Comparison of ENCODE assay signal across 11 cellular contexts in genomic region chr5:103428411-103428871, GRCh38.
DNase-seq lines count a peak whose midpoint lies in the region; ATAC-seq and TF ChIP-seq lines count a peak whose summit lies in the region.
"Had no signal": no experiment of that assay in that cellular context is flagged by ENCODE, and none has a peak within 500 bp of the region (broad histone marks: within the 10 kb centered on the region; RNA-seq: fewer than 3 reads in every experiment).

No MANE protein-coding gene starts in this region.

- no peaks in the 10 kb centered on the region for H3K27me3 Mint-ChIP-seq in brain
- H3K27me3 Mint-ChIP-seq: activated B cell treated with CpG ODN at 0.5 μM for 24 hours had no signal

- H2BK120ac ChIP-seq in mesendoderm (ENCODE audit: low read depth, low read length), result no peak overlapping the region

- peak overlapping the region in 4 of 5 experiments; percentile 78 to 98 (median 82) for H3K27ac Mint-ChIP-seq in brain
- H3K27ac Mint-ChIP-seq: activated B cell treated with CpG ODN at 0.5 μM for 24 hours; activated naive CD8-positive, alpha-beta T cell had no signal

- no peaks in the 10 kb centered on the region for H3K79me1 ChIP-seq in mesendoderm (ENCODE audit: low read length)

- H2BK5ac ChIP-seq in mesendoderm (ENCODE audit: low read length), result no peak overlapping the region

- H3K36me3 ChIP-seq in effector memory CD4-positive, alpha-beta T cell (ENCODE audit: control insufficient read depth, insufficient read depth, low read length), result no peaks in the 10 kb centered on the region
- H3K36me3 ChIP-seq in mucosa of descending colon (ENCODE audit: low read depth), result no peaks in the 10 kb centered on the region
- H3K36me3 ChIP-seq in mesendoderm (ENCODE audit: control insufficient read depth, insufficient read depth, low read length), result no peaks in the 10 kb centered on the region
- H3K36me3 ChIP-seq: BLaER1 treated with 17β-estradiol and CSF1 and Interleukin-3, amounts not matched to agents 10 nM and 100 nM had no signal

- peak; percentile 53 for DNase-seq in AG20443 (ENCODE audit: low spot score)
- DNase-seq in LHCN-M2 (ENCODE audit: low read depth), result peak; percentile 95
- DNase-seq in midbrain (lab: John Stamatoyannopoulos, UW), result peak; percentile 14
- no peak for DNase-seq in effector memory CD4-positive, alpha-beta T cell
- DNase-seq in mucosa of descending colon, result no peak
- DNase-seq in mesendoderm, result no peak
- DNase-seq: activated B cell treated with CpG ODN at 0.5 μM for 24 hours had no signal

- H4K5ac ChIP-seq in mesendoderm (ENCODE audit: low read length), result no peak overlapping the region

- H3K4me3 Mint-ChIP-seq in brain, result peak overlapping the region in 2 of 5 experiments; percentile 38 to 67
- H3K4me3 Mint-ChIP-seq: activated B cell treated with CpG ODN at 0.5 μM for 24 hours; activated naive CD8-positive, alpha-beta T cell had no signal

- H3K36me3 Mint-ChIP-seq in brain, result no peaks in the 10 kb centered on the region
- H3K36me3 Mint-ChIP-seq: activated naive CD8-positive, alpha-beta T cell had no signal

- H3K4me1 Mint-ChIP-seq in brain, result peaks cover 59% of the 10 kb centered on the region
- H3K4me1 Mint-ChIP-seq: activated B cell treated with CpG ODN at 0.5 μM for 24 hours had no signal

- no peaks in the 10 kb centered on the region for H3K79me2 ChIP-seq in mesendoderm (ENCODE audit: control insufficient read depth, insufficient read depth, low read length)

- no peak overlapping the region for H4K8ac ChIP-seq in mesendoderm (ENCODE audit: low read depth, low read length)

- no peak overlapping the region for H3K9ac ChIP-seq in mesendoderm (ENCODE audit: low read length)
- H3K9ac ChIP-seq: BLaER1 treated with 17β-estradiol and CSF1 and Interleukin-3, amounts not matched to agents 10 nM and 100 nM had no signal

- TF ChIP-seq CTCF in brain (conservative IDR thresholded peaks at IDR 0.05), result no peak
- TF ChIP-seq CTCF in mucosa of descending colon (IDR thresholded peaks at IDR 0.05), result no peak

- H2BK15ac ChIP-seq in mesendoderm (replicated peaks; ENCODE audit: low read depth), result no peak overlapping the region

- whole genome bisulfite sequencing in mesendoderm (ENCODE audit: extremely low coverage, insufficient coverage, low lambda C conversion rate), result no CpG with 5 or more reads among the region's 6 CpGs

- H3K23ac ChIP-seq in mesendoderm (ENCODE audit: low read length), result no peak overlapping the region

- intact Hi-C loops in mucosa of descending colon (cut with DNase I, micrococcal nuclease), result no loop called here

- H3K4me3 ChIP-seq in effector memory CD4-positive, alpha-beta T cell (ENCODE audit: insufficient read depth, low read depth, low read length, poor library complexity, severe bottlenecking), result no peak overlapping the region
- H3K4me3 ChIP-seq in mucosa of descending colon (no peak overlapping the region), mesendoderm (ENCODE audit: low read length) (no peak overlapping the region)
- H3K4me3 ChIP-seq: BLaER1 treated with 17β-estradiol and CSF1 and Interleukin-3, amounts not matched to agents 10 nM and 100 nM had no signal

- no peak overlapping the region for H3K4me2 ChIP-seq in mesendoderm (ENCODE audit: low read length)
- H3K4me2 ChIP-seq: BLaER1 treated with 17β-estradiol and CSF1 and Interleukin-3, amounts not matched to agents 10 nM and 100 nM had no signal

- no peaks in the 10 kb centered on the region for H3K9me3 ChIP-seq in effector memory CD4-positive, alpha-beta T cell (ENCODE audit: control insufficient read depth, low read length)
- H3K9me3 ChIP-seq in mucosa of descending colon, result no peaks in the 10 kb centered on the region
- H3K9me3 ChIP-seq: BLaER1 treated with 17β-estradiol and CSF1 and Interleukin-3, amounts not matched to agents 10 nM and 100 nM had no signal

- H3K9me3 Mint-ChIP-seq in brain, result peaks cover 0 to 2% (median 0%) of the 10 kb centered on the region in 5 experiments
- H3K9me3 Mint-ChIP-seq: activated B cell treated with CpG ODN at 0.5 μM for 24 hours had no signal

- no peak overlapping the region for H3K56ac ChIP-seq in mesendoderm (ENCODE audit: low read length)

- no peak overlapping the region for H3K4ac ChIP-seq in mesendoderm (ENCODE audit: low read depth, low read length)

- no peaks in the 10 kb centered on the region for H3K4me1 ChIP-seq in effector memory CD4-positive, alpha-beta T cell (ENCODE audit: control insufficient read depth, insufficient read depth, low read length, poor library complexity, severe bottlenecking)
- H3K4me1 ChIP-seq in mucosa of descending colon (ENCODE audit: low read depth) (no peaks in the 10 kb centered on the region), mesendoderm (ENCODE audit: control insufficient read depth, low read depth, low read length) (no peaks in the 10 kb centered on the region)

- no peak for ATAC-seq in mucosa of descending colon
- ATAC-seq in esophagus mucosa, result no peak

- no peaks in the 10 kb centered on the region for H3K27me3 ChIP-seq in effector memory CD4-positive, alpha-beta T cell (replicated peaks; ENCODE audit: control insufficient read depth, insufficient read depth, low read length, poor library complexity, severe bottlenecking)
- no peaks in the 10 kb centered on the region for H3K27me3 ChIP-seq in mesendoderm (ENCODE audit: insufficient read depth, low read length, poor library complexity)
- H3K27me3 ChIP-seq: BLaER1 treated with 17β-estradiol and CSF1 and Interleukin-3, amounts not matched to agents 10 nM and 100 nM had no signal

- H3K27ac ChIP-seq in effector memory CD4-positive, alpha-beta T cell (ENCODE audit: insufficient read depth, low read length, poor library complexity, severe bottlenecking), result no peak overlapping the region
- H3K27ac ChIP-seq in mesendoderm (ENCODE audit: low read depth, low read length), result no peak overlapping the region
- H3K27ac ChIP-seq: BLaER1 treated with 17β-estradiol and CSF1 and Interleukin-3, amounts not matched to agents 10 nM and 100 nM had no signal

- H2AK5ac ChIP-seq in mesendoderm (ENCODE audit: low read length), result no peak overlapping the region

- H3K18ac ChIP-seq in mesendoderm (ENCODE audit: low read length), result no peak overlapping the region

Comparison
In these comparisons a context has a peak if more than half of its experiments do, and no peak if none do; other contexts are left out.
1. DNase-seq: peak in AG20443 (single experiment), LHCN-M2 (single experiment) and midbrain (single experiment); none in effector memory CD4-positive, alpha-beta T cell (0 of 3), mucosa of descending colon (0 of 3) and mesendoderm (single experiment).